Comparison of ENCODE assay signal across 1 cellular context in the genomic region with DNA sequence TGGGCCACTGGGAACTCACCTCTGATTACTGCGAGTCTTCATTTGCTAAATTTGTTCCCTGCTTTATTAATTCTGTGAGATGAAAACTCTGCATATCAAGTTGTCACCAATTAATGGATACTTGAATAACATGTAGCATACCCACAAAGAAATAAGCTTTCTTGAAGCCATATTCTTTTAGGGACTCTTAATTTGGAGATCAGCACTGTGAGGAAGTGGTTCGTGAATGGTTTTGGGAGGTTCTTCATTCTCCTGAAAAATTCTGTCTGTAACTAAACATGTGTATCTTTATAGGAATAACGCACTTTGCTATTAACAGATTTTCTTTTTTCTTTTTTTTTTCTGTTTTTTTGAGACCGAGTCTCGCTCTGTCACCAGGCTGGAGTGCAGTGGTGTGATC.
TF ChIP-seq lines count a peak whose summit lies in the region.

No MANE protein-coding gene starts in this region.

TF ChIP-seq in K562, 482 proteins besides CTCF, POLR2A, EP300 and RAD21 (continued from another document):
- TF ChIP-seq, protein P1, sequence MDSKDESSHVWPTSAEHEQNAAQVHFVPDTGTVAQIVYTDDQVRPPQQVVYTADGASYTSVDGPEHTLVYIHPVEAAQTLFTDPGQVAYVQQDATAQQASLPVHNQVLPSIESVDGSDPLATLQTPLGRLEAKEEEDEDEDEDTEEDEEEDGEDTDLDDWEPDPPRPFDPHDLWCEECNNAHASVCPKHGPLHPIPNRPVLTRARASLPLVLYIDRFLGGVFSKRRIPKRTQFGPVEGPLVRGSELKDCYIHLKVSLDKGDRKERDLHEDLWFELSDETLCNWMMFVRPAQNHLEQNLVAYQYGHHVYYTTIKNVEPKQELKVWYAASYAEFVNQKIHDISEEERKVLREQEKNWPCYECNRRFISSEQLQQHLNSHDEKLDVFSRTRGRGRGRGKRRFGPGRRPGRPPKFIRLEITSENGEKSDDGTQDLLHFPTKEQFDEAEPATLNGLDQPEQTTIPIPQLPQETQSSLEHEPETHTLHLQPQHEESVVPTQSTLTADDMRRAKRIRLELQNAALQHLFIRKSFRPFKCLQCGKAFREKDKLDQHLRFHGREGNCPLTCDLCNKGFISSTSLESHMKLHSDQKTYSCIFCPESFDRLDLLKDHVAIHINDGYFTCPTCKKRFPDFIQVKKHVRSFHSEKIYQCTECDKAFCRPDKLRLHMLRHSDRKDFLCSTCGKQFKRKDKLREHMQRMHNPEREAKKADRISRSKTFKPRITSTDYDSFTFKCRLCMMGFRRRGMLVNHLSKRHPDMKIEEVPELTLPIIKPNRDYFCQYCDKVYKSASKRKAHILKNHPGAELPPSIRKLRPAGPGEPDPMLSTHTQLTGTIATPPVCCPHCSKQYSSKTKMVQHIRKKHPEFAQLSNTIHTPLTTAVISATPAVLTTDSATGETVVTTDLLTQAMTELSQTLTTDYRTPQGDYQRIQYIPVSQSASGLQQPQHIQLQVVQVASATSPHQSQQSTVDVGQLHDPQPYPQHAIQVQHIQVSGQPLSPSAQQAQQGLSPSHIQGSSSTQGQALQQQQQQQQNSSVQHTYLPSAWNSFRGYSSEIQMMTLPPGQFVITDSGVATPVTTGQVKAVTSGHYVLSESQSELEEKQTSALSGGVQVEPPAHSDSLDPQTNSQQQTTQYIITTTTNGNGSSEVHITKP (IDR thresholded peaks at IDR 0.05; ENCODE audit: partially characterized antibody): no peak
- TF ChIP-seq MYNN (IDR thresholded peaks at IDR 0.05): peak; percentile 92
- peak; percentile 55; the same call in 1 of the 2 replicates for TF ChIP-seq MYNN (CRISPR knock-in tag; IDR thresholded peaks at IDR 0.05)
- TF ChIP-seq, protein P2, sequence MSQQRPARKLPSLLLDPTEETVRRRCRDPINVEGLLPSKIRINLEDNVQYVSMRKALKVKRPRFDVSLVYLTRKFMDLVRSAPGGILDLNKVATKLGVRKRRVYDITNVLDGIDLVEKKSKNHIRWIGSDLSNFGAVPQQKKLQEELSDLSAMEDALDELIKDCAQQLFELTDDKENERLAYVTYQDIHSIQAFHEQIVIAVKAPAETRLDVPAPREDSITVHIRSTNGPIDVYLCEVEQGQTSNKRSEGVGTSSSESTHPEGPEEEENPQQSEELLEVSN (IDR thresholded peaks at IDR 0.05; ENCODE audit: borderline replicate concordance in 1 of 2, extremely low read depth in 1 of 2, insufficient read depth in 1 of 2, insufficient read length in 1 of 2, low read depth in 1 of 2, low read length in 1 of 2, poor library complexity in 1 of 2, severe bottlenecking in 1 of 2): no peak
- TF ChIP-seq ZNF140 (CRISPR knock-in tag; IDR thresholded peaks at IDR 0.05): no peak
